Comparison of ENCODE assay signal across 8 cellular contexts in the genomic region with DNA sequence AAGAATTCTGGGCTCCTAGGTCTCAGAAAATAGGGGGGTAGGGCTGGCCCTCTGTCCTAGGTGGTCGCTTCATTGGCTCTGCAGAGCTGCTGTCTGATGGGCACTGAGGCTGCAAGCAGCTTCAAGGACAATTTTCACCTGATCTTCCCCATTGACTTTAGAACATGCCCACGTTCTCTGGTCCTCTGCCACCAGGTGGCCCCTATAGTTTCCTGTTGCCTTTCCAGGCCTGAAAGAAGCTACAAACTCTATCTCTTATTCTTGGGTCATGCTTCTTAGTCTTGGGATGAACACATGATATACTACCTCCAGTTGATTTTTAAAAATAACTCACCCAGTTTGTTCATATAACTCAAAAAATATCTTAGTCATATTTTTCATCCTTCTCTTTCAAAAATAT. TPM values are rescaled to one million over a fixed set of nuclear protein-coding genes. Genes with fewer than 3 reads are reported as not detected.
DNase-seq lines count a peak whose midpoint lies in the region; ATAC-seq and TF ChIP-seq lines count a peak whose summit lies in the region.

No MANE protein-coding gene starts in this region.

- DNase-seq in DMS53 treated with DMSO at 0.1 percent for 48 hours (lab: John Stamatoyannopoulos, UW; ENCODE audit: unreplicated experiment) (peak; percentile 24), HK-2 (ENCODE audit: unreplicated experiment) (peak; percentile 3), dermis blood vessel endothelial cell (peak; percentile 46), osteoblast (ENCODE audit: insufficient read length, low spot score, missing footprints) (peak; percentile 57), retina (no peak)

- H3K4me3 ChIP-seq in osteoblast (ENCODE audit: insufficient read depth, low read length) = no peak overlapping the region

- no peaks in the 10 kb centered on the region for H3K4me1 ChIP-seq in osteoblast (ENCODE audit: insufficient read depth, low read length)

- no peak overlapping the region for H2AFZ ChIP-seq in osteoblast (ENCODE audit: low read length)

- H3K79me2 ChIP-seq in osteoblast (ENCODE audit: insufficient read depth, low read length) = no peaks in the 10 kb centered on the region

- H3K4me2 ChIP-seq in osteoblast (ENCODE audit: insufficient read depth, low read length) = no peak overlapping the region

- no peaks in the 10 kb centered on the region for H3K27me3 ChIP-seq in osteoblast (ENCODE audit: insufficient read depth, low read length)

- H3K36me3 ChIP-seq in osteoblast (ENCODE audit: insufficient read depth, low read length) = no peaks in the 10 kb centered on the region

- no peak overlapping the region for H3K27ac ChIP-seq in osteoblast (ENCODE audit: low read depth, low read length)

- TF ChIP-seq CTCF in osteoblast (IDR thresholded peaks at IDR 0.05; ENCODE audit: extremely low read depth, low read depth, low read length) = peak; percentile 26

- ATAC-seq in SK-N-SH treated with all-trans-retinoic acid at 6 μM for 48 hours (peak; percentile 81), HG03442 (IDR thresholded peaks at IDR 0.05; ENCODE audit: unreplicated experiment) (no peak), HG02870 (IDR thresholded peaks at IDR 0.05; ENCODE audit: unreplicated experiment) (no peak)

- H4K20me1 ChIP-seq in osteoblast (ENCODE audit: insufficient read depth, low read length) = no peaks in the 10 kb centered on the region

- H3K9me3 ChIP-seq in osteoblast (ENCODE audit: low read depth, low read length) = no peaks in the 10 kb centered on the region

TF ChIP-seq in SK-N-SH treated with all-trans-retinoic acid at 6 μM for 48 hours, 23 proteins besides CTCF, POLR2A, EP300 and RAD21:
- no peak for TF ChIP-seq SNAI2 (CRISPR knock-in tag; IDR thresholded peaks at IDR 0.05)
- no peak for TF ChIP-seq ZFP30 (CRISPR knock-in tag; IDR thresholded peaks at IDR 0.05)
- TF ChIP-seq CSDC2 (CRISPR knock-in tag; IDR thresholded peaks at IDR 0.05) = no peak
- TF ChIP-seq RARB (CRISPR knock-in tag; IDR thresholded peaks at IDR 0.05) = no peak
- TF ChIP-seq ZFP3 (CRISPR knock-in tag; IDR thresholded peaks at IDR 0.05) = no peak
- no peak for TF ChIP-seq ARNTL (CRISPR knock-in tag; IDR thresholded peaks at IDR 0.05; ENCODE audit: borderline replicate concordance, low read depth)
- no peak for TF ChIP-seq PPARA (CRISPR knock-in tag; IDR thresholded peaks at IDR 0.05; ENCODE audit: borderline replicate concordance)
- no peak for TF ChIP-seq ZNF565 (CRISPR knock-in tag; conservative IDR thresholded peaks at IDR 0.05; ENCODE audit: low read depth)
- TF ChIP-seq, protein P1, sequence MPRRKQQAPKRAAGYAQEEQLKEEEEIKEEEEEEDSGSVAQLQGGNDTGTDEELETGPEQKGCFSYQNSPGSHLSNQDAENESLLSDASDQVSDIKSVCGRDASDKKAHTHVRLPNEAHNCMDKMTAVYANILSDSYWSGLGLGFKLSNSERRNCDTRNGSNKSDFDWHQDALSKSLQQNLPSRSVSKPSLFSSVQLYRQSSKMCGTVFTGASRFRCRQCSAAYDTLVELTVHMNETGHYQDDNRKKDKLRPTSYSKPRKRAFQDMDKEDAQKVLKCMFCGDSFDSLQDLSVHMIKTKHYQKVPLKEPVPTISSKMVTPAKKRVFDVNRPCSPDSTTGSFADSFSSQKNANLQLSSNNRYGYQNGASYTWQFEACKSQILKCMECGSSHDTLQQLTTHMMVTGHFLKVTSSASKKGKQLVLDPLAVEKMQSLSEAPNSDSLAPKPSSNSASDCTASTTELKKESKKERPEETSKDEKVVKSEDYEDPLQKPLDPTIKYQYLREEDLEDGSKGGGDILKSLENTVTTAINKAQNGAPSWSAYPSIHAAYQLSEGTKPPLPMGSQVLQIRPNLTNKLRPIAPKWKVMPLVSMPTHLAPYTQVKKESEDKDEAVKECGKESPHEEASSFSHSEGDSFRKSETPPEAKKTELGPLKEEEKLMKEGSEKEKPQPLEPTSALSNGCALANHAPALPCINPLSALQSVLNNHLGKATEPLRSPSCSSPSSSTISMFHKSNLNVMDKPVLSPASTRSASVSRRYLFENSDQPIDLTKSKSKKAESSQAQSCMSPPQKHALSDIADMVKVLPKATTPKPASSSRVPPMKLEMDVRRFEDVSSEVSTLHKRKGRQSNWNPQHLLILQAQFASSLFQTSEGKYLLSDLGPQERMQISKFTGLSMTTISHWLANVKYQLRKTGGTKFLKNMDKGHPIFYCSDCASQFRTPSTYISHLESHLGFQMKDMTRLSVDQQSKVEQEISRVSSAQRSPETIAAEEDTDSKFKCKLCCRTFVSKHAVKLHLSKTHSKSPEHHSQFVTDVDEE (CRISPR knock-in tag; IDR thresholded peaks at IDR 0.05) = no peak
- TF ChIP-seq, protein P2, sequence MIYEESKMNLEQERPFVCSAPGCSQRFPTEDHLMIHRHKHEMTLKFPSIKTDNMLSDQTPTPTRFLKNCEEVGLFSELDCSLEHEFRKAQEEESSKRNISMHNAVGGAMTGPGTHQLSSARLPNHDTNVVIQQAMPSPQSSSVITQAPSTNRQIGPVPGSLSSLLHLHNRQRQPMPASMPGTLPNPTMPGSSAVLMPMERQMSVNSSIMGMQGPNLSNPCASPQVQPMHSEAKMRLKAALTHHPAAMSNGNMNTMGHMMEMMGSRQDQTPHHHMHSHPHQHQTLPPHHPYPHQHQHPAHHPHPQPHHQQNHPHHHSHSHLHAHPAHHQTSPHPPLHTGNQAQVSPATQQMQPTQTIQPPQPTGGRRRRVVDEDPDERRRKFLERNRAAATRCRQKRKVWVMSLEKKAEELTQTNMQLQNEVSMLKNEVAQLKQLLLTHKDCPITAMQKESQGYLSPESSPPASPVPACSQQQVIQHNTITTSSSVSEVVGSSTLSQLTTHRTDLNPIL (CRISPR knock-in tag; IDR thresholded peaks at IDR 0.05; ENCODE audit: low read depth) = no peak
- TF ChIP-seq OSR1 (CRISPR knock-in tag; IDR thresholded peaks at IDR 0.05) = no peak
- TF ChIP-seq, protein P3, sequence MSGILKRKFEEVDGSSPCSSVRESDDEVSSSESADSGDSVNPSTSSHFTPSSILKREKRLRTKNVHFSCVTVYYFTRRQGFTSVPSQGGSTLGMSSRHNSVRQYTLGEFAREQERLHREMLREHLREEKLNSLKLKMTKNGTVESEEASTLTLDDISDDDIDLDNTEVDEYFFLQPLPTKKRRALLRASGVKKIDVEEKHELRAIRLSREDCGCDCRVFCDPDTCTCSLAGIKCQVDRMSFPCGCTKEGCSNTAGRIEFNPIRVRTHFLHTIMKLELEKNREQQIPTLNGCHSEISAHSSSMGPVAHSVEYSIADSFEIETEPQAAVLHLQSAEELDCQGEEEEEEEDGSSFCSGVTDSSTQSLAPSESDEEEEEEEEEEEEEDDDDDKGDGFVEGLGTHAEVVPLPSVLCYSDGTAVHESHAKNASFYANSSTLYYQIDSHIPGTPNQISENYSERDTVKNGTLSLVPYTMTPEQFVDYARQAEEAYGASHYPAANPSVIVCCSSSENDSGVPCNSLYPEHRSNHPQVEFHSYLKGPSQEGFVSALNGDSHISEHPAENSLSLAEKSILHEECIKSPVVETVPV (CRISPR knock-in tag; IDR thresholded peaks at IDR 0.05) = no peak

RNA-seq across cellular contexts. Expression of a gene that starts 26.3 kb away (rescaled TPM):
- total RNA-seq in dermis blood vessel endothelial cell (not detected in 2 replicates), osteoblast (not detected in 2 replicates)
